8 cellular contexts compared by ENCODE assay signal in genomic region chr2:164839914-164840457, GRCh38. TPM values are rescaled to one million over a fixed set of nuclear protein-coding genes. Genes with fewer than 3 reads are reported as not detected.
DNase-seq lines count a peak whose midpoint lies in the region; ATAC-seq and TF ChIP-seq lines count a peak whose summit lies in the region.

No MANE protein-coding gene starts in this region.

- TF ChIP-seq POLR2A in lower leg skin (IDR thresholded peaks at IDR 0.05) = no peak
- TF ChIP-seq POLR2A in uterus (IDR thresholded peaks at IDR 0.05) = no peak

- WGBS in lower leg skin, 2 donors = 2% methylated on average over 8 of the region's 8 CpGs

- H3K27ac ChIP-seq in cardiac muscle cell = no peak overlapping the region
- H3K27ac ChIP-seq in uterus = peak overlapping the region; percentile 81 to 94

- no peaks in the 10 kb centered on the region for H3K36me3 ChIP-seq in cardiac muscle cell
- H3K36me3 ChIP-seq in uterus = no peaks in the 10 kb centered on the region

- no peak for ATAC-seq in HG03457 (IDR thresholded peaks at IDR 0.05; ENCODE audit: unreplicated experiment)
- no peak for ATAC-seq in HG02885 (IDR thresholded peaks at IDR 0.05; ENCODE audit: poor library complexity, unreplicated experiment)

- in situ Hi-C loops in astrocyte of the cerebellum (cut with HindIII; ENCODE audit: low sequenced_read_pairs) = no loop called here

- no peak for TF ChIP-seq CTCF in cardiac muscle cell (IDR thresholded peaks at IDR 0.05; ENCODE audit: low read depth, low read length)
- TF ChIP-seq CTCF in astrocyte of the cerebellum (IDR thresholded peaks at IDR 0.05; ENCODE audit: low read depth, low read length, missing control alignments) = no peak
- TF ChIP-seq CTCF in lower leg skin (IDR thresholded peaks at IDR 0.05) = no peak
- no peak for TF ChIP-seq CTCF in uterus (IDR thresholded peaks at IDR 0.05)

- intact Hi-C loops in cardiac septum (cut with DNase I) = loop anchor here (2.0 kb wide), 3 partner anchors 55 to 101 kb away; no protein-coding TSS in a partner anchor
- intact Hi-C loops in lower leg skin (cut with DNase I; ENCODE audit: low total_unique reads) = no loop called here
- intact Hi-C loops in uterus (cut with DNase I; ENCODE audit: low total_unique reads) = no loop called here

- DNase-seq in cardiac muscle cell (ENCODE audit: low read depth in 1 of 2, low spot score in 1 of 2) (peak in 1 of 2 donors; percentile 25), cardiac septum (ENCODE audit: low spot score) (no peak), astrocyte of the cerebellum (ENCODE audit: low read depth) (peak; percentile 32), lower leg skin (ENCODE audit: low spot score in 2 of 2) (peak in 1 of 2 donors; percentile 71), uterus (no peak), nucleus accumbens (lab: John Stamatoyannopoulos, UW) (no peak)

- H3K4me1 ChIP-seq in cardiac muscle cell (ENCODE audit: low read depth) (peaks cover 34% of the 10 kb centered on the region), uterus (no peaks in the 10 kb centered on the region)

- H3K4me3 ChIP-seq in cardiac muscle cell (peak overlapping the region; percentile 92), astrocyte of the cerebellum (ENCODE audit: low read depth, low read length) (peak overlapping the region; percentile 80), lower leg skin (ENCODE audit: low read depth, poor library complexity, severe bottlenecking) (peak overlapping the region; percentile 74), uterus (peak overlapping the region; percentile 57 to 74)

- H3K9me3 ChIP-seq in cardiac muscle cell (ENCODE audit: low read depth) = no peaks in the 10 kb centered on the region
- no peaks in the 10 kb centered on the region for H3K9me3 ChIP-seq in uterus

- H3K27me3 ChIP-seq in cardiac muscle cell (no peaks in the 10 kb centered on the region), uterus (no peaks in the 10 kb centered on the region)

RNA-seq across cellular contexts. Expression of gene COBLL1, which starts 1.6 kb away (rescaled TPM):
- total RNA-seq in cardiac muscle cell = 12.0 and 33.5 TPM in 2 replicates
- 19.6 and 30.6 TPM in 2 replicates for polyA plus RNA-seq in cardiac muscle cell
- total RNA-seq in cardiac septum = 15.0 TPM
- total RNA-seq in lower leg skin = 10 to 100 TPM; 43.2 to 97.3 (median 68.6) TPM
- total RNA-seq in uterus = 10 to 100 TPM in 2 of 4 donors, 1 to 10 TPM in 2; 4.1 to 32.6 (median 17.9) TPM
